In the genomic region with DNA sequence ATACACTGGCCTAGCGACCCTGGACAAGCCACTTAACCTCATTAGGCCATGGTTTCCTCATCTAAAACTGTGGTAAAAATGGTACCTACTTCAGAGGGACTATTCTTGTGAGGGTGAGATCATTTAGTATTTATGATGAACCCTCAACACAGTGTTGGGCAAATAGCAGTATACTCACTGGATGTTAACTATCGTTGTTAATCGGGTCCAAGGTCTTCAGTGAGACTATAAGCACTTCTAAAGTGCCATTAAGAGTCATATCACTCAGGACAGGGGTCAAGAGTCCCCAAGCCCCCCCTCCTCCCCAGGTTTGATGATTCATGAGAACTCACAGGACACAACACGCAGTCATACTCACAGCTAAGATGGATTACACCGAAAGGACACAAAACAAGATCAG, we compare ENCODE assay signal across 1 cellular context.
TF ChIP-seq lines count a peak whose summit lies in the region.

No MANE protein-coding gene starts in this region.

TF ChIP-seq in GM12891, 5 proteins besides CTCF, POLR2A, EP300 and RAD21:
- TF ChIP-seq SPI1 (IDR thresholded peaks at IDR 0.05; ENCODE audit: low read depth, low read length): no peak
TF ChIP-seq in GM12891: peak in this region for 0.
